ENCODE assay signal across 9 cellular contexts in genomic region chr17:17935321-17936271, GRCh38. TPM values are rescaled to one million over a fixed set of nuclear protein-coding genes. Genes with fewer than 3 reads are reported as not detected.
DNase-seq lines count a peak whose midpoint lies in the region; ATAC-seq and TF ChIP-seq lines count a peak whose summit lies in the region.
"Had no signal": no experiment of that assay in that cellular context is flagged by ENCODE, and none has a peak within 500 bp of the region (broad histone marks: within the 10 kb centered on the region; RNA-seq: fewer than 3 reads in every experiment).

No MANE protein-coding gene starts in this region.

- H3K27me3 Mint-ChIP-seq in CD8-positive, alpha-beta memory T cell, result no peaks in the 10 kb centered on the region
- H3K27me3 Mint-ChIP-seq: stimulated activated naive B cell treated with anti-CD40 and anti-IgM and Interleukin-4, amounts not matched to agents 10 μg/mL and 1 μg/mL and 100 μg/mL, for 72 hours had no signal

- H3K36me3 Mint-ChIP-seq in CD8-positive, alpha-beta memory T cell, result no peaks in the 10 kb centered on the region
- H3K36me3 Mint-ChIP-seq: stimulated activated naive B cell treated with anti-CD40 and anti-IgM and Interleukin-4, amounts not matched to agents 10 μg/mL and 1 μg/mL and 100 μg/mL, for 72 hours had no signal

- no peak for TF ChIP-seq CTCF in Peyer's patch (IDR thresholded peaks at IDR 0.05)
- TF ChIP-seq CTCF in fibroblast of mammary gland (conservative IDR thresholded peaks at IDR 0.05; ENCODE audit: control insufficient read depth, insufficient read depth, low read depth, low read length), result no peak

- H3K9me3 ChIP-seq in CD8-positive, alpha-beta memory T cell (ENCODE audit: low read length), result no peaks in the 10 kb centered on the region
- H3K9me3 ChIP-seq in Peyer's patch, result no peaks in the 10 kb centered on the region

- no peak for TF ChIP-seq POLR2A in Peyer's patch (IDR thresholded peaks at IDR 0.05)

- POLR2A ChIA-PET in CD8-positive, alpha-beta memory T cell (lab: Charles Lee), result no interaction called here

- CTCF ChIA-PET in CD8-positive, alpha-beta memory T cell (lab: Charles Lee), result no interaction called here

- no peak overlapping the region for H3K4me3 ChIP-seq in CD8-positive, alpha-beta memory T cell (ENCODE audit: low read length)
- no peak overlapping the region for H3K4me3 ChIP-seq in Peyer's patch
- H3K4me3 ChIP-seq in fibroblast of mammary gland (ENCODE audit: control insufficient read depth, low read depth, low read length), result no peak overlapping the region

- H3K9me3 Mint-ChIP-seq in CD8-positive, alpha-beta memory T cell, result no peaks in the 10 kb centered on the region
- H3K9me3 Mint-ChIP-seq: stimulated activated naive B cell treated with anti-CD40 and anti-IgM and Interleukin-4, amounts not matched to agents 10 μg/mL and 1 μg/mL and 100 μg/mL, for 72 hours had no signal

- H3K4me1 Mint-ChIP-seq in CD8-positive, alpha-beta memory T cell, result peaks cover 25 to 56% (median 43%) of the 10 kb centered on the region in 3 donors

- H3K27ac ChIP-seq in CD8-positive, alpha-beta memory T cell (ENCODE audit: low read depth, low read length), result no peak overlapping the region
- H3K27ac ChIP-seq in Peyer's patch, result peak overlapping the region in 2 of 4 donors; percentile 21 to 52

- peak overlapping the region in 1 of 7 donors; percentile 15 for H3K4me3 Mint-ChIP-seq in CD8-positive, alpha-beta memory T cell
- H3K4me3 Mint-ChIP-seq: stimulated activated naive B cell treated with anti-CD40 and anti-IgM and Interleukin-4, amounts not matched to agents 10 μg/mL and 1 μg/mL and 100 μg/mL, for 72 hours had no signal

- ATAC-seq in GM18520 (IDR thresholded peaks at IDR 0.05; ENCODE audit: unreplicated experiment), result no peak
- ATAC-seq: stimulated activated naive B cell treated with anti-CD40 and anti-IgM and Interleukin-4, amounts not matched to agents 10 μg/mL and 1 μg/mL and 100 μg/mL, for 72 hours had no signal

- H3K27me3 ChIP-seq in CD8-positive, alpha-beta memory T cell (ENCODE audit: insufficient read depth, low read length, poor library complexity, severe bottlenecking), result no peaks in the 10 kb centered on the region
- no peaks in the 10 kb centered on the region for H3K27me3 ChIP-seq in Peyer's patch

- H3K27ac Mint-ChIP-seq in CD8-positive, alpha-beta memory T cell, result peak overlapping the region in 5 of 8 donors; percentile 19 to 77 (median 43)
- H3K27ac Mint-ChIP-seq: stimulated activated naive B cell treated with anti-CD40 and anti-IgM and Interleukin-4, amounts not matched to agents 10 μg/mL and 1 μg/mL and 100 μg/mL, for 72 hours had no signal

- H3K4me1 ChIP-seq in CD8-positive, alpha-beta memory T cell (ENCODE audit: insufficient read depth, low read length), result peaks cover 24% of the 10 kb centered on the region
- H3K4me1 ChIP-seq in Peyer's patch, result peaks cover 0 to 59% (median 2%) of the 10 kb centered on the region in 4 donors

- H3K36me3 ChIP-seq in CD8-positive, alpha-beta memory T cell (ENCODE audit: insufficient read depth, low read length), result no peaks in the 10 kb centered on the region
- H3K36me3 ChIP-seq in Peyer's patch, result no peaks in the 10 kb centered on the region

- DNase-seq in CD8-positive, alpha-beta memory T cell, result no peak
- DNase-seq in Peyer's patch (peak in 2 of 3 donors; percentile 58 to 60), fibroblast of mammary gland (ENCODE audit: low read depth) (peak; percentile 92), non-pigmented ciliary epithelial cell (ENCODE audit: low read depth) (peak; percentile 77), T-helper 9 cell (no peak), NCI-H510A (lab: John Stamatoyannopoulos, UW) (no peak), DMS53 treated with DMSO at 0.1 percent for 48 hours (lab: John Stamatoyannopoulos, UW; ENCODE audit: unreplicated experiment) (no peak)
- DNase-seq: stimulated activated naive B cell treated with anti-CD40 and anti-IgM and Interleukin-4, amounts not matched to agents 10 μg/mL and 1 μg/mL and 100 μg/mL, for 72 hours had no signal

RNA-seq across cellular contexts. Expression of gene TOM1L2, which starts 36.6 kb away (rescaled TPM):
- 10 to 100 TPM in 1 of 2 experiments, 1 to 10 TPM in 1; 10.0 to 11.3 TPM for total RNA-seq in CD8-positive, alpha-beta memory T cell
- polyA plus RNA-seq in CD8-positive, alpha-beta memory T cell, result 6.5 TPM
- total RNA-seq in Peyer's patch, result 10 to 100 TPM; 49.5 to 74.8 (median 62.7) TPM

RNA-seq across cellular contexts. Expression of gene DRC3, which starts 37.1 kb away (rescaled TPM):
- under 1 TPM; 0.33 to 0.60 TPM for total RNA-seq in CD8-positive, alpha-beta memory T cell
- polyA plus RNA-seq in CD8-positive, alpha-beta memory T cell, result not detected
- 1 to 10 TPM in 2 of 4 donors, under 1 TPM in 1, not detected in 1; 0.57 to 6.3 (median 5.8) TPM for total RNA-seq in Peyer's patch

Comparison
In these comparisons a context has a peak if more than half of its experiments do, and no peak if none do; other contexts are left out.
1. DNase-seq: peak in Peyer's patch (2 of 3), fibroblast of mammary gland (single experiment) and non-pigmented ciliary epithelial cell (single experiment); none in CD8-positive, alpha-beta memory T cell (0 of 5), T-helper 9 cell (single experiment), NCI-H510A (single experiment) and DMS53 treated with DMSO at 0.1 percent for 48 hours (single experiment).
2. RNA of gene TOM1L2, which starts 36.6 kb away (total RNA-seq): 49.5 to 74.8 TPM in Peyer's patch; 10.0 to 11.3 TPM in CD8-positive, alpha-beta memory T cell; every median in the first group is over 4 times any median in the second.